ENCODE assay signal across 29 cellular contexts in genomic region chr5:112396430-112396829, GRCh38.
"Had no signal": no experiment of that assay in that cellular context is flagged by ENCODE, and none has a peak within 500 bp of the region (broad histone marks: within the 10 kb centered on the region; RNA-seq: fewer than 3 reads in every experiment).

No MANE protein-coding gene starts in this region.

- H3K9me3 ChIP-seq: ascending aorta had no signal

- H3K36me3 ChIP-seq: ascending aorta, cardiac muscle cell had no signal

- H3K27me3 ChIP-seq: ascending aorta, cardiac muscle cell had no signal

- H3K27ac ChIP-seq: ascending aorta, cardiac muscle cell, VCaP had no signal

- ATAC-seq: activated CD4-positive, alpha-beta T cell treated with anti-CD3 and anti-CD28 coated beads for 36 hours; activated CD8-positive, alpha-beta memory T cell treated with anti-CD3 and anti-CD28 coated beads, Interleukin-2, amount 10 ng/mL, durations not matched to agents 7 days and 5 days; activated CD8-positive, alpha-beta T cell treated with anti-CD3 and anti-CD28 coated beads, Interleukin-2, amount 10 ng/mL, durations not matched to agents 7 days and 5 days; activated naive CD8-positive, alpha-beta T cell treated with anti-CD3 and anti-CD28 coated beads, Interleukin-2, amount 50 U/mL, for 24 hours had no signal

- H3K4me1 ChIP-seq: ascending aorta had no signal

- DNase-seq: activated B cell treated with CpG ODN at 0.5 μM for 24 hours; activated CD4-positive, alpha-beta memory T cell treated with anti-CD3 and anti-CD28 coated beads, Interleukin-2, amount 10 ng/mL, durations not matched to agents 7 days and 5 days; activated CD4-positive, alpha-beta T cell treated with anti-CD3 and anti-CD28 coated beads for 1 hour; activated CD4-positive, alpha-beta T cell treated with anti-CD3 and anti-CD28 coated beads for 36 hours; activated CD4-positive, alpha-beta T cell treated with anti-CD3 and anti-CD28 coated beads for 48 hours; activated CD4-positive, alpha-beta T cell treated with anti-CD3 and anti-CD28 coated beads, Interleukin-2, amount 10 ng/mL, durations not matched to agents 7 days and 5 days; activated CD4-positive, alpha-beta T cell treated with anti-CD3 and anti-CD28 coated beads, Interleukin-2, amount 50 U/mL, for 48 hours; activated CD8-positive, alpha-beta memory T cell treated with anti-CD3 and anti-CD28 coated beads for 24 hours; activated CD8-positive, alpha-beta memory T cell treated with anti-CD3 and anti-CD28 coated beads, Interleukin-2, amount 10 ng/mL, durations not matched to agents 7 days and 5 days; activated CD8-positive, alpha-beta memory T cell treated with anti-CD3 and anti-CD28 coated beads, Interleukin-2, amount 50 U/mL, for 48 hours; activated CD8-positive, alpha-beta T cell treated with anti-CD3 and anti-CD28 coated beads, Interleukin-2, amount 10 ng/mL, durations not matched to agents 7 days and 5 days; activated effector memory CD4-positive, alpha-beta T cell treated with Interleukin-2 at 50 U/mL for 16 hours; activated gamma-delta T cell; activated naive CD4-positive, alpha-beta T cell treated with anti-CD3 and anti-CD28 coated beads, Interleukin-2, amount 10 ng/mL, durations not matched to agents 7 days and 5 days; activated naive CD4-positive, alpha-beta T cell treated with Interleukin-2 at 50 U/mL for 16 hours; activated naive CD8-positive, alpha-beta T cell treated with anti-CD3 and anti-CD28 coated beads, Interleukin-2, amount 10 ng/mL, durations not matched to agents 7 days and 5 days; activated naive CD8-positive, alpha-beta T cell treated with anti-CD3 and anti-CD28 coated beads, Interleukin-2, amount 50 U/mL, for 24 hours; activated T-cell treated with anti-CD3 and anti-CD28 coated beads, Interleukin-2, amount 50 U/mL, for 24 hours; activated T-cell treated with anti-CD3 and anti-CD28 coated beads, Interleukin-2, amount 50 U/mL, for 48 hours; amygdala; anterior cingulate cortex; caudate nucleus; cerebellar nuclear complex; T-helper 1 cell; T-helper 2 cell; T-helper 9 cell had no signal

- H3K4me3 ChIP-seq: ascending aorta, cardiac muscle cell had no signal
